ENCODE assay signal across 12 cellular contexts in genomic region chr5:138458856-138459255, GRCh38. TPM values are rescaled to one million over a fixed set of nuclear protein-coding genes. Genes with fewer than 3 reads are reported as not detected.
DNase-seq lines count a peak whose midpoint lies in the region; ATAC-seq and TF ChIP-seq lines count a peak whose summit lies in the region.
"Had no signal": no experiment of that assay in that cellular context is flagged by ENCODE, and none has a peak within 500 bp of the region (broad histone marks: within the 10 kb centered on the region; RNA-seq: fewer than 3 reads in every experiment).

No MANE protein-coding gene starts in this region.

- H3K9me2 ChIP-seq in DOHH2 (replicated peaks; ENCODE audit: control insufficient read depth, low read length): no peaks in the 10 kb centered on the region

- peak overlapping the region; percentile 97 for H3K27ac Mint-ChIP-seq in activated T-helper 2 cell treated with anti-CD3 and anti-CD28 coated beads, Interferon-gamma antibody, Interleukin-2, Interleukin-4, amounts not matched to agents 10 μg/mL and 5 μg/mL and 100 μg/mL, durations not matched to agents 14 hours and 24 hours and 36 hours
- H3K27ac Mint-ChIP-seq in naive B cell: peak overlapping the region; percentile 57 to 98 (median 96)

- H3K27me3 Mint-ChIP-seq in activated T-helper 2 cell treated with anti-CD3 and anti-CD28 coated beads, Interferon-gamma antibody, Interleukin-2, Interleukin-4, amounts not matched to agents 10 μg/mL and 5 μg/mL and 100 μg/mL, durations not matched to agents 14 hours and 24 hours and 36 hours (ENCODE audit: low read depth): no peaks in the 10 kb centered on the region
- no peaks in the 10 kb centered on the region for H3K27me3 Mint-ChIP-seq in naive B cell

- no peak for TF ChIP-seq CTCF in DOHH2 (IDR thresholded peaks at IDR 0.05; ENCODE audit: low read depth, low read length, poor library complexity, severe bottlenecking)
- TF ChIP-seq CTCF in omental fat pad (IDR thresholded peaks at IDR 0.05): no peak
- no peak for TF ChIP-seq CTCF in coronary artery (IDR thresholded peaks at IDR 0.05)

- H3K4me3 ChIP-seq in BLaER1 (peak overlapping the region; percentile 45), DOHH2 (ENCODE audit: low read length) (no peak overlapping the region), coronary artery (no peak overlapping the region)
- H3K4me3 ChIP-seq: gastroesophageal sphincter, SK-N-MC had no signal

- H3K27me3 ChIP-seq in BLaER1 (no peaks in the 10 kb centered on the region), DOHH2 (ENCODE audit: control insufficient read depth, low read length) (peaks cover 9% of the 10 kb centered on the region; the same call in 1 of the 2 replicates)
- H3K27me3 ChIP-seq: gastroesophageal sphincter had no signal

- H3K4me2 ChIP-seq in BLaER1 (peak overlapping the region; percentile 97), DOHH2 (ENCODE audit: low read length) (peak overlapping the region; percentile 26; the same call in 1 of the 2 replicates)

- H4K20me1 ChIP-seq in BLaER1: no peaks in the 10 kb centered on the region
- H4K20me1 ChIP-seq in DOHH2 (ENCODE audit: control insufficient read depth, insufficient read depth, low read depth, low read length): no peaks in the 10 kb centered on the region

- intact Hi-C loops in activated T-helper 2 cell treated with anti-CD3 and anti-CD28 coated beads, Interferon-gamma antibody, Interleukin-2, Interleukin-4, amounts not matched to agents 10 μg/mL and 5 μg/mL and 100 μg/mL, durations not matched to agents 14 hours and 24 hours and 36 hours (cut with micrococcal nuclease): no loop called here

- H3K9me3 Mint-ChIP-seq in activated T-helper 2 cell treated with anti-CD3 and anti-CD28 coated beads, Interferon-gamma antibody, Interleukin-2, Interleukin-4, amounts not matched to agents 10 μg/mL and 5 μg/mL and 100 μg/mL, durations not matched to agents 14 hours and 24 hours and 36 hours: no peaks in the 10 kb centered on the region
- H3K9me3 Mint-ChIP-seq in naive B cell: no peaks in the 10 kb centered on the region

- H3F3A ChIP-seq in DOHH2 (ENCODE audit: control insufficient read depth, insufficient read depth): no peaks in the 10 kb centered on the region

- peak overlapping the region; percentile 83 for H3K27ac ChIP-seq in BLaER1
- no peak overlapping the region for H3K27ac ChIP-seq in DOHH2 (ENCODE audit: low read depth, low read length)
- H3K27ac ChIP-seq in coronary artery: no peak overlapping the region
- H3K27ac ChIP-seq: SK-N-MC had no signal

- H3K36me3 ChIP-seq in BLaER1 (no peaks in the 10 kb centered on the region), DOHH2 (ENCODE audit: control insufficient read depth, low read length) (no peaks in the 10 kb centered on the region)
- H3K36me3 ChIP-seq: gastroesophageal sphincter had no signal

- H3K4me3 Mint-ChIP-seq in activated T-helper 2 cell treated with anti-CD3 and anti-CD28 coated beads, Interferon-gamma antibody, Interleukin-2, Interleukin-4, amounts not matched to agents 10 μg/mL and 5 μg/mL and 100 μg/mL, durations not matched to agents 14 hours and 24 hours and 36 hours (ENCODE audit: low read depth): peak overlapping the region; percentile 63
- H3K4me3 Mint-ChIP-seq in naive B cell: peak overlapping the region in 7 of 8 donors; percentile 30 to 82 (median 37)

- peaks cover 36% of the 10 kb centered on the region for H3K4me1 Mint-ChIP-seq in activated T-helper 2 cell treated with anti-CD3 and anti-CD28 coated beads, Interferon-gamma antibody, Interleukin-2, Interleukin-4, amounts not matched to agents 10 μg/mL and 5 μg/mL and 100 μg/mL, durations not matched to agents 14 hours and 24 hours and 36 hours (ENCODE audit: low read depth)
- H3K4me1 Mint-ChIP-seq in naive B cell: peaks cover 27 to 41% (median 37%) of the 10 kb centered on the region in 3 donors

- peak overlapping the region; percentile 41 for H3K9ac ChIP-seq in BLaER1

- no peaks in the 10 kb centered on the region for H3K79me2 ChIP-seq in DOHH2 (ENCODE audit: control insufficient read depth, low read length)

- H3K4me1 ChIP-seq in BLaER1 (peaks cover 65% of the 10 kb centered on the region), DOHH2 (ENCODE audit: control insufficient read depth, low read length) (peaks cover 33% of the 10 kb centered on the region)

- H3K9me3 ChIP-seq in BLaER1: no peaks in the 10 kb centered on the region
- no peaks in the 10 kb centered on the region for H3K9me3 ChIP-seq in DOHH2 (ENCODE audit: control insufficient read depth, insufficient read depth, low read length)
- H3K9me3 ChIP-seq: gastroesophageal sphincter had no signal

- ATAC-seq in naive B cell (ENCODE audit: low read depth in 2 of 2) (no peak), omental fat pad (ENCODE audit: low FRiP score) (no peak)
- ATAC-seq: gastroesophageal sphincter had no signal

- no peak for DNase-seq in activated T-helper 2 cell treated with anti-CD3 and anti-CD28 coated beads, Interferon-gamma antibody, Interleukin-2, Interleukin-4, amounts not matched to agents 10 μg/mL and 5 μg/mL and 100 μg/mL, durations not matched to agents 14 hours and 24 hours and 36 hours (ENCODE audit: low spot score)
- DNase-seq in naive B cell (no peak), omental fat pad (ENCODE audit: low spot score) (no peak), medulla oblongata (ENCODE audit: extremely low spot score) (no peak), coronary artery (ENCODE audit: low spot score) (no peak), NCI-H2029 (lab: John Stamatoyannopoulos, UW) (no peak)
- DNase-seq: EL, NCI-H2171 had no signal

- no peaks in the 10 kb centered on the region for H3K36me3 Mint-ChIP-seq in activated T-helper 2 cell treated with anti-CD3 and anti-CD28 coated beads, Interferon-gamma antibody, Interleukin-2, Interleukin-4, amounts not matched to agents 10 μg/mL and 5 μg/mL and 100 μg/mL, durations not matched to agents 14 hours and 24 hours and 36 hours (ENCODE audit: low read depth)
- H3K36me3 Mint-ChIP-seq in naive B cell: no peaks in the 10 kb centered on the region

RNA-seq across cellular contexts. Expression of gene EGR1, which starts 6.4 kb away (rescaled TPM):
- total RNA-seq in activated T-helper 2 cell treated with anti-CD3 and anti-CD28 coated beads, Interferon-gamma antibody, Interleukin-2, Interleukin-4, amounts not matched to agents 10 μg/mL and 5 μg/mL and 100 μg/mL, durations not matched to agents 14 hours and 24 hours and 36 hours: 41.9 and 43.0 TPM in 2 replicates
- polyA plus RNA-seq in naive B cell (ENCODE audit: low read depth in 6 of 6): 100 to 1,000 TPM in 2 of 6 donors, 10 to 100 TPM in 3, 1 to 10 TPM in 1; 7.0 to 125 (median 41.8) TPM
- total RNA-seq in omental fat pad: 100 to 1,000 TPM in 3 of 4 donors, 10 to 100 TPM in 1; 95.1 to 280 (median 157) TPM

RNA-seq across cellular contexts. Expression of gene REEP2, which starts 20.0 kb away (rescaled TPM):
- total RNA-seq in activated T-helper 2 cell treated with anti-CD3 and anti-CD28 coated beads, Interferon-gamma antibody, Interleukin-2, Interleukin-4, amounts not matched to agents 10 μg/mL and 5 μg/mL and 100 μg/mL, durations not matched to agents 14 hours and 24 hours and 36 hours: 9.7 and 11.1 TPM in 2 replicates
- polyA plus RNA-seq in naive B cell (ENCODE audit: low read depth in 6 of 6): not detected
- total RNA-seq in omental fat pad: 1 to 10 TPM in 3 of 4 donors, under 1 TPM in 1; 0.84 to 7.0 (median 2.0) TPM
